Comparison of ENCODE assay signal across 8 cellular contexts in genomic region chr16:54936979-54937672, GRCh38. TPM values are rescaled to one million over a fixed set of nuclear protein-coding genes. Genes with fewer than 3 reads are reported as not detected.
DNase-seq lines count a peak whose midpoint lies in the region; ATAC-seq and TF ChIP-seq lines count a peak whose summit lies in the region.

No MANE protein-coding gene starts in this region.

- H3K27ac Mint-ChIP-seq in T-helper 1 cell treated with Interleukin-12 subunit alpha and Interleukin-12 subunit beta and Interleukin-4 antibody, amounts not matched to agents 30 μg/mL and 1 μg/mL, for 36 hours, result peak overlapping the region; percentile 68
- H3K27ac Mint-ChIP-seq in T-cell, result no peak overlapping the region

- POLR2A ChIA-PET in T-cell (lab: Charles Lee), result no interaction called here

- ATAC-seq in Right ventricle myocardium superior (ENCODE audit: poor library complexity), result peak; percentile 58
- ATAC-seq in T-cell (replicated peaks in 1 of 4), result no peak
- ATAC-seq in GM18867 (IDR thresholded peaks at IDR 0.05; ENCODE audit: unreplicated experiment), result no peak
- ATAC-seq in HG02938 (IDR thresholded peaks at IDR 0.05; ENCODE audit: unreplicated experiment), result no peak

- no peak overlapping the region for H3K4me3 ChIP-seq in retinal pigment epithelial cell (ENCODE audit: low read length)

- TF ChIP-seq CTCF in GM12873 (IDR thresholded peaks at IDR 0.05; ENCODE audit: insufficient read depth, low read depth, low read length, missing control alignments) (peak; percentile 47), retinal pigment epithelial cell (conservative IDR thresholded peaks at IDR 0.05; ENCODE audit: low read depth, low read length) (peak; percentile 77)

- H3K9me3 Mint-ChIP-seq in T-helper 1 cell treated with Interleukin-12 subunit alpha and Interleukin-12 subunit beta and Interleukin-4 antibody, amounts not matched to agents 30 μg/mL and 1 μg/mL, for 36 hours, result peaks cover 4% of the 10 kb centered on the region
- H3K9me3 Mint-ChIP-seq in T-cell, result no peaks in the 10 kb centered on the region

- intact Hi-C loops in Right ventricle myocardium superior (cut with DNase I), result loop anchor here (10.0 kb wide), 3 partner anchors 432 to 742 kb away; no protein-coding TSS in a partner anchor

- H3K4me1 Mint-ChIP-seq in T-helper 1 cell treated with Interleukin-12 subunit alpha and Interleukin-12 subunit beta and Interleukin-4 antibody, amounts not matched to agents 30 μg/mL and 1 μg/mL, for 36 hours (ENCODE audit: low read depth), result peaks cover 15% of the 10 kb centered on the region
- H3K4me1 Mint-ChIP-seq in T-cell, result peaks cover 17 to 31% (median 31%) of the 10 kb centered on the region in 3 donors

- no peak overlapping the region for H3K4me3 Mint-ChIP-seq in T-helper 1 cell treated with Interleukin-12 subunit alpha and Interleukin-12 subunit beta and Interleukin-4 antibody, amounts not matched to agents 30 μg/mL and 1 μg/mL, for 36 hours
- peak overlapping the region in 1 of 3 donors; percentile 64 for H3K4me3 Mint-ChIP-seq in T-cell

- CTCF ChIA-PET in T-cell (lab: Charles Lee), result no interaction called here

- DNase-seq in Right ventricle myocardium superior (no peak), retinal pigment epithelial cell (ENCODE audit: low read depth) (no peak), T-cell (no peak), NCI-H187 (lab: John Stamatoyannopoulos, UW) (no peak)

- peaks cover 3% of the 10 kb centered on the region for H3K36me3 Mint-ChIP-seq in T-helper 1 cell treated with Interleukin-12 subunit alpha and Interleukin-12 subunit beta and Interleukin-4 antibody, amounts not matched to agents 30 μg/mL and 1 μg/mL, for 36 hours (ENCODE audit: low read depth)
- no peaks in the 10 kb centered on the region for H3K36me3 Mint-ChIP-seq in T-cell

- peaks cover 91% of the 10 kb centered on the region for H3K27me3 Mint-ChIP-seq in T-helper 1 cell treated with Interleukin-12 subunit alpha and Interleukin-12 subunit beta and Interleukin-4 antibody, amounts not matched to agents 30 μg/mL and 1 μg/mL, for 36 hours (ENCODE audit: low read depth)
- peaks cover 65 to 83% of the 10 kb centered on the region in 2 donors for H3K27me3 Mint-ChIP-seq in T-cell

RNA-seq across cellular contexts. Expression of gene IRX5, which starts 6.5 kb away (rescaled TPM):
- total RNA-seq in Right ventricle myocardium superior (11.6 TPM), T-cell (not detected)

Comparison
In these comparisons a context has a peak if more than half of its experiments do, and no peak if none do; other contexts are left out.
1. RNA of gene IRX5, which starts 6.5 kb away (total RNA-seq): 11.6 TPM in Right ventricle myocardium superior (single experiment); not detected in T-cell; every median in the first group is over 10 times any median in the second.